ENCODE assay signal across 12 cellular contexts in genomic region chr7:150371131-150371995, GRCh38. TPM values are rescaled to one million over a fixed set of nuclear protein-coding genes. Genes with fewer than 3 reads are reported as not detected.
DNase-seq lines count a peak whose midpoint lies in the region; ATAC-seq, FAIRE-seq and TF ChIP-seq lines count a peak whose summit lies in the region.
"Had no signal": no experiment of that assay in that cellular context is flagged by ENCODE, and none has a peak within 500 bp of the region (broad histone marks: within the 10 kb centered on the region; RNA-seq: fewer than 3 reads in every experiment).

No MANE protein-coding gene starts in this region.

- intact Hi-C loops in left lung (cut with DNase I) = no loop called here

- H3K36me3 Mint-ChIP-seq in activated naive CD8-positive, alpha-beta T cell treated with anti-CD3 and anti-CD28 coated beads for 36 hours = peaks cover 18% of the 10 kb centered on the region
- H3K36me3 Mint-ChIP-seq in nephron (ENCODE audit: low read depth) = peaks cover 35% of the 10 kb centered on the region

- peaks cover 18 to 46% of the 10 kb centered on the region in 2 donors for H3K4me1 ChIP-seq in left lung

- ATAC-seq in left lung (no peak), GM21723 (IDR thresholded peaks at IDR 0.05; ENCODE audit: unreplicated experiment) (no peak)
- ATAC-seq: pancreas had no signal

- H3K9me3 Mint-ChIP-seq in activated naive CD8-positive, alpha-beta T cell treated with anti-CD3 and anti-CD28 coated beads for 36 hours = no peaks in the 10 kb centered on the region
- H3K9me3 Mint-ChIP-seq in nephron = no peaks in the 10 kb centered on the region

- H3K27ac Mint-ChIP-seq in activated naive CD8-positive, alpha-beta T cell treated with anti-CD3 and anti-CD28 coated beads for 36 hours = no peak overlapping the region
- H3K27ac Mint-ChIP-seq in nephron = peak overlapping the region; percentile 96 to 99 (median 99)

- DNase-seq in GM12892 (ENCODE audit: insufficient read length) (no peak), left lung (no peak)
- DNase-seq in activated naive CD8-positive, alpha-beta T cell treated with anti-CD3 and anti-CD28 coated beads for 36 hours = no peak
- DNase-seq in effector CD4-positive, alpha-beta T cell = no peak
- DNase-seq: activated CD4-positive, alpha-beta T cell treated with anti-CD3 and anti-CD28 coated beads, Interleukin-2, amount 50 U/mL, for 1 hour; hippocampal formation; NCI-H2029; SHP77 treated with DMSO at 0.1 percent for 48 hours had no signal

- peaks cover 44% of the 10 kb centered on the region for H3K4me1 Mint-ChIP-seq in activated naive CD8-positive, alpha-beta T cell treated with anti-CD3 and anti-CD28 coated beads for 36 hours
- peaks cover 60% of the 10 kb centered on the region for H3K4me1 Mint-ChIP-seq in nephron

- H3K27ac ChIP-seq in left lung = peak overlapping the region in 1 of 2 donors; percentile 96

- peaks cover 0 to 41% of the 10 kb centered on the region in 2 donors for H3K36me3 ChIP-seq in left lung

- no peaks in the 10 kb centered on the region for H3K27me3 Mint-ChIP-seq in activated naive CD8-positive, alpha-beta T cell treated with anti-CD3 and anti-CD28 coated beads for 36 hours
- H3K27me3 Mint-ChIP-seq in nephron (ENCODE audit: low read depth) = no peaks in the 10 kb centered on the region

- H3K4me3 Mint-ChIP-seq in activated naive CD8-positive, alpha-beta T cell treated with anti-CD3 and anti-CD28 coated beads for 36 hours = peak overlapping the region; percentile 93
- H3K4me3 Mint-ChIP-seq in nephron = peak overlapping the region in 1 of 3 experiments; percentile 99

- H3K4me3 ChIP-seq in left lung = no peak overlapping the region

- no peak for FAIRE-seq in GM12892 (lab: Jason Lieb, UNC)
- FAIRE-seq: D721Med, pancreas had no signal

- H3K9me3 ChIP-seq in left lung = no peaks in the 10 kb centered on the region
- H3K9me3 ChIP-seq: pancreas had no signal

- H3K27me3 ChIP-seq in left lung = no peaks in the 10 kb centered on the region
- H3K27me3 ChIP-seq: pancreas had no signal

- TF ChIP-seq CTCF in nephron (IDR thresholded peaks at IDR 0.05; ENCODE audit: unreplicated experiment in 3 of 3) = no peak
- no peak for TF ChIP-seq CTCF in left lung (IDR thresholded peaks at IDR 0.05)

- 0 out of 2 replicates have a peak, but pooled peaks have one; percentile 29 for TF ChIP-seq POLR2A in GM12892 (IDR thresholded peaks at IDR 0.05; ENCODE audit: low read depth, low read length)

RNA-seq across cellular contexts. Expression of gene REPIN1, which starts 2.7 kb away (rescaled TPM):
- 46.6 TPM for polyA plus RNA-seq in GM12892 (2012; ENCODE audit: missing spikeins)
- total RNA-seq in activated naive CD8-positive, alpha-beta T cell treated with anti-CD3 and anti-CD28 coated beads for 36 hours = 10 to 100 TPM; 54.7 to 55.1 TPM
- 100 to 1,000 TPM in 1 of 2 donors, 10 to 100 TPM in 1; 81.4 to 110 TPM for total RNA-seq in left lung

RNA-seq across cellular contexts. Expression of gene ZNF775, which starts 7.8 kb away (rescaled TPM):
- polyA plus RNA-seq in GM12892 (2012; ENCODE audit: missing spikeins) = 4.2 TPM
- 1 to 10 TPM; 3.7 to 4.0 TPM for total RNA-seq in activated naive CD8-positive, alpha-beta T cell treated with anti-CD3 and anti-CD28 coated beads for 36 hours
- total RNA-seq in left lung = 1 to 10 TPM; 5.2 to 5.6 TPM

RNA-seq across cellular contexts. Expression of gene RARRES2, which starts 29.9 kb away (rescaled TPM):
- polyA plus RNA-seq in GM12892 (2012; ENCODE audit: missing spikeins) = 0.98 TPM
- not detected for total RNA-seq in activated naive CD8-positive, alpha-beta T cell treated with anti-CD3 and anti-CD28 coated beads for 36 hours
- total RNA-seq in left lung = 100 to 1,000 TPM; 133 to 162 TPM

RNA-seq across cellular contexts. Expression of gene ACTR3C, which starts 48.0 kb away (rescaled TPM):
- 2.8 TPM for polyA plus RNA-seq in GM12892 (2012; ENCODE audit: missing spikeins)
- 1 to 10 TPM; 2.8 to 3.4 TPM for total RNA-seq in activated naive CD8-positive, alpha-beta T cell treated with anti-CD3 and anti-CD28 coated beads for 36 hours
- 10 to 100 TPM; 24.0 to 25.1 TPM for total RNA-seq in left lung

RNA-seq across cellular contexts. Expression of gene LRRC61, which starts 48.2 kb away (rescaled TPM):
- 6.6 TPM for polyA plus RNA-seq in GM12892 (2012; ENCODE audit: missing spikeins)
- total RNA-seq in activated naive CD8-positive, alpha-beta T cell treated with anti-CD3 and anti-CD28 coated beads for 36 hours = 10 to 100 TPM; 23.5 to 26.1 TPM
- total RNA-seq in left lung = 10 to 100 TPM in 1 of 2 donors, 1 to 10 TPM in 1; 9.0 to 15.8 TPM

Comparison
In these comparisons a context has a peak if more than half of its experiments do, and no peak if none do; other contexts are left out.
1. RNA of gene RARRES2, which starts 29.9 kb away (total RNA-seq): 133 to 162 TPM in left lung; not detected in activated naive CD8-positive, alpha-beta T cell treated with anti-CD3 and anti-CD28 coated beads for 36 hours; every median in the first group is over 100 times any median in the second.